Comparison of ENCODE assay signal across 8 cellular contexts in the genomic region with DNA sequence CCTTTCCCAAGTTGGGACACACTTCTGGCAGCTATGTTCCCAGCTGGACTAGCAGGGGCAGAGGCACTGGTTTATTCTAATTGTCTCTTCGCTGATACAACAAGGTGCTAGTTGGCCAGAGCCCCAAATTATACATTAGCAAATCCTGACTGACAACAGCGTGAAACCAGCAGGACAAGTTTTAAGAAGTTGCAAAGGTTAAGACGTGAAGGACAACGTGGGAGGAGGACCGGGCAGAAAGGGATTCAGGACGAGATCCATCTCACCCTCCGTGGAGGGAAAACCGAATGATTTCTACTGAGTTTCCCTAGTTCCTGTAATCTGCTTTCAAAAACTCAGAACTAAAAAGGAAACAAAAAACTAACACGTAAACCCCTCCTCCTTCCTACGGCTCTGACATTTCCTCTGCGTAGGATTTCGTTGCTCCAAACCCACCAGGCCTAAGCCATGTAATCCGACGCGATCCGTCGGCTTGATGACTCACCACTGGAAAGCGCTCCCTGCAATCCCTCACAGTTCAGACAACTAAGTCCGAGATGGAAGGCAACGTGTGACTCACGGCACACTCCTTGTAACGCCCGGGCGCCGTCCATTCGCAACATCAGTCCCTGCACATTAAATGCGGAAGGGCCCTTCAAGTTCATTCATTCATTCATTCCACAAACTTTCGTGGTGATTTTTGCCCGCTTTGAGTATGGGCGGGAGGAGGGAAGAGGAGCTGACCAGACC. TPM values are rescaled to one million over a fixed set of nuclear protein-coding genes. Genes with fewer than 3 reads are reported as not detected.
A peak's percentile ranks its signal among the peaks of the same experiment; 100 is the strongest.
DNase-seq lines count a peak whose midpoint lies in the region; ATAC-seq, FAIRE-seq and TF ChIP-seq lines count a peak whose summit lies in the region.

No MANE protein-coding gene starts in this region.

- peak overlapping the region; percentile 88 for H3K4me2 ChIP-seq in K562 (ENCODE audit: insufficient read depth, low read length)

- no peak for TF ChIP-seq RAD21 in K562 (CRISPR knock-in tag; conservative IDR thresholded peaks at IDR 0.05 in 1 of 2, IDR thresholded peaks at IDR 0.05 in 1 of 2)

- ATAC-seq in HG02884 (IDR thresholded peaks at IDR 0.05; ENCODE audit: unreplicated experiment): peak; percentile 56
- ATAC-seq in K562: peak; percentile 88

- H3K27me3 ChIP-seq in K562 (ENCODE audit: control insufficient read depth in 2 of 2, insufficient read depth in 2 of 2, low read length in 2 of 2): no peaks in the 10 kb centered on the region

- POLR2A ChIA-PET in K562 (lab: Yijun Ruan, JAX): interaction anchor here (0.9 to 1.6 kb wide), 3 partner anchors 9 to 29 kb away, joined by 4 to 6 read pairs (median 4); no protein-coding TSS in a partner anchor

- H3K27ac ChIP-seq in K562 (ENCODE audit: extremely low read depth, low read depth, low read length): peak overlapping the region; percentile 97

- H3K4me3 ChIP-seq in K562: peak overlapping the region; percentile 59
- peak overlapping the region; percentile 61 for H3K4me3 ChIP-seq in retinal pigment epithelial cell (ENCODE audit: low read length)

- no peaks in the 10 kb centered on the region for H3K9me3 ChIP-seq in K562 (replicated peaks; ENCODE audit: control insufficient read depth, insufficient read depth, low read depth, low read length)

- TF ChIP-seq POLR2A in K562 (conservative IDR thresholded peaks at IDR 0.05): peak; percentile 95

- FAIRE-seq in TTC549 (lab: Jason Lieb, UNC) (peak; percentile 93), K562 (lab: Jason Lieb, UNC) (peak; percentile 99)

- peaks cover 37% of the 10 kb centered on the region for H3K79me2 ChIP-seq in K562 (ENCODE audit: control insufficient read depth, insufficient read depth, low read length)

- no peaks in the 10 kb centered on the region for H4K20me1 ChIP-seq in K562 (replicated peaks; ENCODE audit: control insufficient read depth, insufficient read depth, low read length)

- DNase-seq in GM13977 (ENCODE audit: low spot score) (peak; percentile 75), NCI-H2081 treated with DMSO at 0.1 percent for 48 hours (lab: John Stamatoyannopoulos, UW) (peak; percentile 14), K562 (ENCODE audit: extremely low read depth in 1 of 4, low spot score in 3 of 4) (peak; percentile 73 to 97 (median 81)), iPS DF 19.7 (ENCODE audit: low read depth, low spot score) (peak; percentile 86), retinal pigment epithelial cell (ENCODE audit: low read depth) (peak; percentile 99), NCI-H187 treated with DMSO at 0.1 percent for 48 hours (lab: John Stamatoyannopoulos, UW) (no peak)

- peaks cover 2% of the 10 kb centered on the region; the same call in 1 of the 3 replicates for H3K36me3 ChIP-seq in K562 (ENCODE audit: control insufficient read depth, insufficient read depth, low read length)

- in situ Hi-C loops in GM13977 (cut with MboI; ENCODE audit: low pct_unique_long_range_greater_than_20kb, low sequenced_read_pairs, unreplicated experiment) (no loop called here), K562 (cut with MboI) (no loop called here)

- TF ChIP-seq EP300 in K562 (IDR thresholded peaks at IDR 0.05; ENCODE audit: low read length): peak; percentile 59; the same call in 1 of the 2 replicates

- CTCF ChIA-PET in K562 (lab: Yijun Ruan, JAX; ENCODE audit: low intra/inter-chr PET ratio): no interaction called here

- peak overlapping the region; percentile 88 to 98 for H3K9ac ChIP-seq in K562 (ENCODE audit: insufficient read depth in 1 of 2, low read depth in 2 of 2, low read length in 2 of 2)

- intact Hi-C loops in K562 (cut with micrococcal nuclease): loop anchor here (2.0 to 10.0 kb wide), 5 partner anchors 55 to 373 kb away; a partner anchor contains a TSS

- BruUV-seq in K562 (replicated peaks; lab: Mats Ljungman, UMichigan): TSS peak; percentile 60

- H3K4me1 ChIP-seq in K562 (replicated peaks in 1 of 2; ENCODE audit: control insufficient read depth in 2 of 2, insufficient read depth in 2 of 2, low read length in 2 of 2): peaks cover 17 to 37% of the 10 kb centered on the region in 2 experiments

- H2AFZ ChIP-seq in K562 (ENCODE audit: low read depth, low read length): peak overlapping the region; percentile 88

- TF ChIP-seq CTCF in GM13977 (IDR thresholded peaks at IDR 0.05; ENCODE audit: extremely low read depth, insufficient read depth, missing control alignments) (no peak), K562 (IDR thresholded peaks at IDR 0.05 in 2 of 3, conservative IDR thresholded peaks at IDR 0.05 in 1 of 3; ENCODE audit: insufficient read depth in 2 of 3, low read depth in 1 of 3, low read length in 3 of 3) (no peak), retinal pigment epithelial cell (conservative IDR thresholded peaks at IDR 0.05; ENCODE audit: low read depth, low read length) (no peak)

- H3K9me1 ChIP-seq in K562 (ENCODE audit: control insufficient read depth, insufficient read depth, low read length): no peaks in the 10 kb centered on the region

- WGBS in K562 (ENCODE audit: insufficient coverage, low coverage, missing lambda C conversion rate): under 1% methylated on average over 29 of the region's 30 CpGs

TF ChIP-seq in K562, 482 proteins besides CTCF, POLR2A, EP300 and RAD21 (continues in another document):
- TF ChIP-seq SMAD1 (IDR thresholded peaks at IDR 0.05; ENCODE audit: low read depth, low read length, partially characterized antibody) (peak; percentile 23), ZFP30 (CRISPR knock-in tag; IDR thresholded peaks at IDR 0.05; ENCODE audit: borderline replicate concordance) (no peak), MYC (IDR thresholded peaks at IDR 0.05; ENCODE audit: low read depth, low read length) (peak; percentile 77), MYC (CRISPR knock-in tag; IDR thresholded peaks at IDR 0.05; ENCODE audit: borderline replicate concordance, low read depth) (no peak), ZBED1 (IDR thresholded peaks at IDR 0.05) (peak; percentile 38; the same call in 1 of the 2 replicates), MAFK (IDR thresholded peaks at IDR 0.05; ENCODE audit: low read length) (0 out of 2 replicates have a peak, but pooled peaks have one; percentile 31)
- TF ChIP-seq, protein P1, sequence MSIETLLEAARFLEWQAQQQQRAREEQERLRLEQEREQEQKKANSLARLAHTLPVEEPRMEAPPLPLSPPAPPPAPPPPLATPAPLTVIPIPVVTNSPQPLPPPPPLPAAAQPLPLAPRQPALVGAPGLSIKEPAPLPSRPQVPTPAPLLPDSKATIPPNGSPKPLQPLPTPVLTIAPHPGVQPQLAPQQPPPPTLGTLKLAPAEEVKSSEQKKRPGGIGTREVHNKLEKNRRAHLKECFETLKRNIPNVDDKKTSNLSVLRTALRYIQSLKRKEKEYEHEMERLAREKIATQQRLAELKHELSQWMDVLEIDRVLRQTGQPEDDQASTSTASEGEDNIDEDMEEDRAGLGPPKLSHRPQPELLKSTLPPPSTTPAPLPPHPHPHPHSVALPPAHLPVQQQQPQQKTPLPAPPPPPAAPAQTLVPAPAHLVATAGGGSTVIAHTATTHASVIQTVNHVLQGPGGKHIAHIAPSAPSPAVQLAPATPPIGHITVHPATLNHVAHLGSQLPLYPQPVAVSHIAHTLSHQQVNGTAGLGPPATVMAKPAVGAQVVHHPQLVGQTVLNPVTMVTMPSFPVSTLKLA (conservative IDR thresholded peaks at IDR 0.05): peak; percentile 69 to 76; a peak in 3 of 4 replicates
- TF ChIP-seq, protein P2, sequence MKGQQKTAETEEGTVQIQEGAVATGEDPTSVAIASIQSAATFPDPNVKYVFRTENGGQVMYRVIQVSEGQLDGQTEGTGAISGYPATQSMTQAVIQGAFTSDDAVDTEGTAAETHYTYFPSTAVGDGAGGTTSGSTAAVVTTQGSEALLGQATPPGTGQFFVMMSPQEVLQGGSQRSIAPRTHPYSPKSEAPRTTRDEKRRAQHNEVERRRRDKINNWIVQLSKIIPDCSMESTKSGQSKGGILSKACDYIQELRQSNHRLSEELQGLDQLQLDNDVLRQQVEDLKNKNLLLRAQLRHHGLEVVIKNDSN (CRISPR knock-in tag; IDR thresholded peaks at IDR 0.05): no peak

RNA-seq across cellular contexts. Expression of a gene that starts 0.7 kb away (rescaled TPM):
- total RNA-seq in K562 (2011; cell fraction: chromatin; rRNA removed; ENCODE audit: low replicate concordance): 9.7 and 15.3 TPM in 2 replicates
- 8.7 and 12.1 TPM in 2 replicates for total RNA-seq in K562 (2011; cell fraction: nucleolus; rRNA removed)
- total RNA-seq in K562 (2011; cell fraction: nucleoplasm; rRNA removed): 14.9 and 25.2 TPM in 2 replicates
- 13.0 and 14.5 TPM in 2 replicates for total RNA-seq in K562 (2014; rRNA removed)
- total RNA-seq in K562 (2014; rRNA removed; fragmentation: Illumina TruSeq; extraction: Trizol): 23.0 and 28.2 TPM in 2 replicates
- total RNA-seq in K562 (2015; rRNA removed; fragmentation: Illumina TruSeq; extraction: Trizol): 29.0 and 29.7 TPM in 2 replicates
- total RNA-seq in K562 (2021): 15.3 and 18.0 TPM in 2 replicates
- polyA plus RNA-seq in K562 (2011; rRNA removed): 22.7 and 27.9 TPM in 2 replicates
- polyA plus RNA-seq in K562 (2011; cell fraction: cytosol; rRNA removed): 6.0 and 13.2 TPM in 2 replicates
- 4.8 and 5.3 TPM in 2 replicates for polyA plus RNA-seq in K562 (2011; cell fraction: nucleus; rRNA removed)
- 16.9 and 21.0 TPM in 2 replicates for polyA plus RNA-seq in K562 (2012)
- 21.5 and 24.2 TPM in 2 replicates for polyA plus RNA-seq in K562 (2014; fragmentation: Illumina TruSeq; extraction: Trizol)
- polyA plus RNA-seq in K562 (2014; fragmentation: Nextera tagmentation; extraction: Ambion mirVana): 1 to 10 TPM; 4.6 to 6.8 TPM
- polyA plus RNA-seq in K562 (2014; rRNA removed): 17.4 and 17.8 TPM in 2 replicates
- 29.1 and 35.3 TPM in 2 replicates for polyA minus RNA-seq in K562 (2011; rRNA and poly(A)+ RNA removed)
- polyA minus RNA-seq in K562 (2011; cell fraction: cytosol; rRNA and poly(A)+ RNA removed): 15.2 and 17.8 TPM in 2 replicates
- polyA minus RNA-seq in K562 (2011; cell fraction: nucleus; rRNA and poly(A)+ RNA removed): 2.6 and 5.6 TPM in 2 replicates

RNA-seq across cellular contexts. Expression of a gene that starts 30.2 kb away (rescaled TPM):
- total RNA-seq in K562 (2011; cell fraction: chromatin; rRNA removed; ENCODE audit: low replicate concordance): 1.4 and 4.3 TPM in 2 replicates
- 0.67 and 1.3 TPM in 2 replicates for total RNA-seq in K562 (2011; cell fraction: nucleolus; rRNA removed)
- total RNA-seq in K562 (2011; cell fraction: nucleoplasm; rRNA removed): 1.2 and 4.7 TPM in 2 replicates
- total RNA-seq in K562 (2014; rRNA removed) (1.1 and 1.2 TPM in 2 replicates), K562 (2014; rRNA removed; fragmentation: Illumina TruSeq; extraction: Trizol) (1.5 and 1.8 TPM in 2 replicates), K562 (2015; rRNA removed; fragmentation: Illumina TruSeq; extraction: Trizol) (1.1 and 1.4 TPM in 2 replicates), K562 (2021) (0.81 and 1.1 TPM in 2 replicates)
- polyA plus RNA-seq in K562 (2011; rRNA removed) (1.2 TPM in 2 replicates), K562 (2014; fragmentation: Illumina TruSeq; extraction: Trizol) (1.4 and 1.6 TPM in 2 replicates), K562 (2014; fragmentation: Nextera tagmentation; extraction: Ambion mirVana) (1 to 10 TPM; 1.0 to 1.7 TPM), K562 (2014; rRNA removed) (1.4 and 2.1 TPM in 2 replicates)
- 0.06 and 0.62 TPM in 2 replicates for polyA plus RNA-seq in K562 (2011; cell fraction: cytosol; rRNA removed)
- 0.85 and 1.00 TPM in 2 replicates for polyA plus RNA-seq in K562 (2011; cell fraction: nucleus; rRNA removed)
- polyA plus RNA-seq in K562 (2012): 0.99 and 1.1 TPM in 2 replicates
- polyA minus RNA-seq in K562 (2011; rRNA and poly(A)+ RNA removed): 2.5 and 2.7 TPM in 2 replicates
- not detected in 2 replicates for polyA minus RNA-seq in K562 (2011; cell fraction: cytosol; rRNA and poly(A)+ RNA removed)
- polyA minus RNA-seq in K562 (2011; cell fraction: nucleus; rRNA and poly(A)+ RNA removed): 1.3 and 2.2 TPM in 2 replicates
